27 cellular contexts compared by ENCODE assay signal in the genomic region with DNA sequence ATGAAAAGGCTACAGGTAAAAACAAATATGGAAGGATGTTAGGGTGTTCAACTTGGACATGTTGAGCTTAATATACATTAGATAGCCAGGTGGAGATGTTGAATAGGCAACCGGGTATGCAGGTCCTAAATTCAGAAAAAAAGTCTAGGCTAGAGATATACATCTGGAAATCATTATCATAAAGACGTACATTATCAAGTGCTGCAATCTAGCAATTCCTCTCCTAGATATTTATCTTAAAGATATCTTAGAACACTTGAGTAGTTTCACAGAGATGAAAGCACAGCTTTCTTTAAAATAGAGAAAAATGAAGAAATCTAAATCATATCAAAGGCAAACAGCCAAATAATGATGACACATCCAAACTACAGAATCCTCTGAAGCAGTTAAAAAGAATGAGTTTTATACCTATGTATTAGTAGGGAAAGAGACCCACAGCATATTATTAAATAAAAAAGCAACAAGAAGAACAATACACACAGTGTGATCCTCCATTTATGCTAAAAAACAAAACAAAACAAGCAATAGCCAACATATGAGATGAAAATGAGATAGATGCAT. TPM values are rescaled to one million over a fixed set of nuclear protein-coding genes. Genes with fewer than 3 reads are reported as not detected.
DNase-seq lines count a peak whose midpoint lies in the region; ATAC-seq and TF ChIP-seq lines count a peak whose summit lies in the region.
"Had no signal": no experiment of that assay in that cellular context is flagged by ENCODE, and none has a peak within 500 bp of the region (broad histone marks: within the 10 kb centered on the region; RNA-seq: fewer than 3 reads in every experiment).

No MANE protein-coding gene starts in this region.

- no peak overlapping the region for H3K23ac ChIP-seq in IMR-90 (ENCODE audit: low read depth, low read length)

- no TSS peak for BruUV-seq in IMR-90 (replicated peaks; lab: Mats Ljungman, UMichigan)

- POLR2A ChIA-PET in IMR-90 (lab: Charles Lee; ENCODE audit: unreplicated experiment): no interaction called here
- POLR2A ChIA-PET in naive thymus-derived CD4-positive, alpha-beta T cell (lab: Charles Lee): interaction anchor here (1.5 to 9.7 kb wide), 2 partner anchors 19 to 50 kb away, joined by 6 to 238 read pairs; a partner anchor contains a TSS

- H3K27me3 ChIP-seq in IMR-90 (ENCODE audit: control insufficient read depth, insufficient read depth, low read length) (no peaks in the 10 kb centered on the region), upper lobe of right lung (no peaks in the 10 kb centered on the region)
- no peaks in the 10 kb centered on the region for H3K27me3 ChIP-seq in naive thymus-derived CD4-positive, alpha-beta T cell (ENCODE audit: control insufficient read depth in 2 of 2, insufficient read depth in 2 of 2, low read length in 2 of 2)
- H3K27me3 ChIP-seq: foreskin keratinocyte had no signal

- no peak overlapping the region for H2AFZ ChIP-seq in IMR-90 (replicated peaks; ENCODE audit: low read length, poor library complexity)

- H2BK20ac ChIP-seq in IMR-90 (ENCODE audit: low read depth, low read length): no peak overlapping the region

- no CpG with 5 or more reads among the region's 2 CpGs for WGBS in IMR-90 (ENCODE audit: extremely low coverage in 2 of 2, insufficient read length in 1 of 2), 2 experiments

- H3K4me3 Mint-ChIP-seq in T-helper 2 cell treated with Interferon-gamma antibody and Interleukin-4, amounts not matched to agents 5 μg/mL and 100 μg/mL, for 36 hours: peak overlapping the region; percentile 3
- H3K4me3 Mint-ChIP-seq in activated T-helper 2 cell treated with anti-CD3 and anti-CD28 coated beads, Interferon-gamma antibody, Interleukin-2, Interleukin-4, amounts not matched to agents 10 μg/mL and 5 μg/mL and 100 μg/mL, durations not matched to agents 14 hours and 24 hours and 36 hours (ENCODE audit: low read depth): peak overlapping the region; percentile 2
- peak overlapping the region in 2 of 10 donors; percentile 5 to 47 for H3K4me3 Mint-ChIP-seq in naive thymus-derived CD4-positive, alpha-beta T cell
- H3K4me3 Mint-ChIP-seq: activated CD4-positive, alpha-beta T cell treated with anti-CD3 and anti-CD28 coated beads, Interleukin-2, amount 10 ng/mL, durations not matched to agents 24 days and 14 days; B cell had no signal

- peaks cover 7% of the 10 kb centered on the region for H3K36me3 ChIP-seq in IMR-90 (ENCODE audit: control insufficient read depth, insufficient read depth, low read length)
- H3K36me3 ChIP-seq in naive thymus-derived CD4-positive, alpha-beta T cell (ENCODE audit: control insufficient read depth in 2 of 3, insufficient read depth in 3 of 3, low read length in 3 of 3): peaks cover 0 to 20% (median 11%) of the 10 kb centered on the region in 3 experiments
- peaks cover 41% of the 10 kb centered on the region for H3K36me3 ChIP-seq in upper lobe of right lung
- H3K36me3 ChIP-seq: thoracic aorta had no signal

- dilution Hi-C loops in IMR-90 (cut with HindIII; ENCODE audit: low sequenced_read_pairs, unreplicated experiment): no loop called here

- CTCF ChIA-PET in IMR-90 (lab: Yijun Ruan, JAX): no interaction called here
- CTCF ChIA-PET in naive thymus-derived CD4-positive, alpha-beta T cell (lab: Charles Lee): no interaction called here

- no peaks in the 10 kb centered on the region for H3K9me1 ChIP-seq in IMR-90 (ENCODE audit: insufficient read depth, low read length)

- no peak overlapping the region for H2BK5ac ChIP-seq in IMR-90 (ENCODE audit: low read depth, low read length, poor library complexity, severe bottlenecking)

- H3K4me1 ChIP-seq in IMR-90 (ENCODE audit: control insufficient read depth, insufficient read depth, low read length): no peaks in the 10 kb centered on the region
- peaks cover 5 to 12% of the 10 kb centered on the region in 2 donors for H3K4me1 ChIP-seq in naive thymus-derived CD4-positive, alpha-beta T cell (ENCODE audit: control insufficient read depth in 2 of 2, insufficient read depth in 2 of 2, low read length in 2 of 2)
- peaks cover 19% of the 10 kb centered on the region for H3K4me1 ChIP-seq in upper lobe of right lung
- H3K4me1 ChIP-seq: Caco-2 had no signal

- no peak overlapping the region for H3K18ac ChIP-seq in IMR-90 (ENCODE audit: low read depth, low read length)

- H2AK9ac ChIP-seq in IMR-90 (replicated peaks; ENCODE audit: low read depth, low read length, poor library complexity): no peak overlapping the region

- H3K27me3 Mint-ChIP-seq in T-helper 2 cell treated with Interferon-gamma antibody and Interleukin-4, amounts not matched to agents 5 μg/mL and 100 μg/mL, for 36 hours (ENCODE audit: low read depth): peaks cover 3% of the 10 kb centered on the region
- no peaks in the 10 kb centered on the region for H3K27me3 Mint-ChIP-seq in activated T-helper 2 cell treated with anti-CD3 and anti-CD28 coated beads, Interferon-gamma antibody, Interleukin-2, Interleukin-4, amounts not matched to agents 10 μg/mL and 5 μg/mL and 100 μg/mL, durations not matched to agents 14 hours and 24 hours and 36 hours (ENCODE audit: low read depth)
- no peaks in the 10 kb centered on the region for H3K27me3 Mint-ChIP-seq in naive thymus-derived CD4-positive, alpha-beta T cell
- H3K27me3 Mint-ChIP-seq: activated CD4-positive, alpha-beta T cell treated with anti-CD3 and anti-CD28 coated beads, Interleukin-2, amount 10 ng/mL, durations not matched to agents 24 days and 14 days; B cell had no signal

- no peak overlapping the region for H3K14ac ChIP-seq in IMR-90 (replicated peaks; ENCODE audit: low read depth, low read length)

- no peak overlapping the region for H2AK5ac ChIP-seq in IMR-90 (ENCODE audit: low read depth, low read length)

- no peak overlapping the region for H3K27ac ChIP-seq in IMR-90 (ENCODE audit: insufficient read depth, low read length)
- no peak overlapping the region for H3K27ac ChIP-seq in naive thymus-derived CD4-positive, alpha-beta T cell (ENCODE audit: low read depth, low read length)
- H3K27ac ChIP-seq in upper lobe of right lung: no peak overlapping the region
- H3K27ac ChIP-seq: foreskin keratinocyte, skin epidermis, thoracic aorta had no signal

- ATAC-seq in IMR-90 (ENCODE audit: low read depth): no peak
- no peak for ATAC-seq in naive thymus-derived CD4-positive, alpha-beta T cell
- no peak for ATAC-seq in upper lobe of right lung
- ATAC-seq in HG02840 (IDR thresholded peaks at IDR 0.05; ENCODE audit: low FRiP score, unreplicated experiment): no peak
- ATAC-seq: activated naive CD4-positive, alpha-beta T cell treated with anti-CD3 and anti-CD28 coated beads, Interleukin-2, amount 50 U/mL, for 72 hours; foreskin keratinocyte; left ventricle myocardium superior had no signal

- H3K79me1 ChIP-seq in IMR-90 (ENCODE audit: low read depth in 1 of 2, low read length in 2 of 2): peaks cover 14% of the 10 kb centered on the region in 2 experiments; a peak in 1 of 4 replicates

- TF ChIP-seq POLR2A in IMR-90 (IDR thresholded peaks at IDR 0.05; ENCODE audit: low read depth, low read length): no peak

- no peak overlapping the region for H3K9ac ChIP-seq in IMR-90 (ENCODE audit: low read depth, low read length)

- H4K20me1 ChIP-seq in IMR-90 (ENCODE audit: insufficient read depth, low read length): no peaks in the 10 kb centered on the region

- no peak overlapping the region for H4K8ac ChIP-seq in IMR-90 (ENCODE audit: low read depth in 2 of 2, low read length in 2 of 2)

- intact Hi-C loops in IMR-90 (cut with micrococcal nuclease) (no loop called here), upper lobe of right lung (cut with DNase I) (no loop called here)
- intact Hi-C loops in activated T-helper 2 cell treated with anti-CD3 and anti-CD28 coated beads, Interferon-gamma antibody, Interleukin-2, Interleukin-4, amounts not matched to agents 10 μg/mL and 5 μg/mL and 100 μg/mL, durations not matched to agents 14 hours and 24 hours and 36 hours (cut with micrococcal nuclease): no loop called here
- intact Hi-C loops in naive thymus-derived CD4-positive, alpha-beta T cell (cut with micrococcal nuclease): loop anchor here in 1 of 2 donors (1.0 kb wide), 1 partner anchor 9 kb away; no protein-coding TSS in a partner anchor

- DNase-seq in T-helper 2 cell treated with Interferon-gamma antibody and Interleukin-4, amounts not matched to agents 5 μg/mL and 100 μg/mL, for 36 hours (ENCODE audit: low spot score): no peak
- DNase-seq in T-helper 2 cell: no peak
- no peak for DNase-seq in IMR-90
- no peak for DNase-seq in activated T-helper 2 cell treated with anti-CD3 and anti-CD28 coated beads, Interferon-gamma antibody, Interleukin-2, Interleukin-4, amounts not matched to agents 10 μg/mL and 5 μg/mL and 100 μg/mL, durations not matched to agents 14 hours and 24 hours and 36 hours (ENCODE audit: low spot score)
- no peak for DNase-seq in naive thymus-derived CD4-positive, alpha-beta T cell
- no peak for DNase-seq in DMS79 treated with DMSO at 0.1 percent for 48 hours (lab: John Stamatoyannopoulos, UW)
- DNase-seq in upper lobe of right lung: no peak
- DNase-seq: 8988T; activated CD4-positive, alpha-beta T cell treated with anti-CD3 and anti-CD28 coated beads, Interleukin-2, amount 10 ng/mL, durations not matched to agents 24 days and 14 days; Caco-2; cerebellar nuclear complex; DND-41; effector CD8-positive, alpha-beta T cell; foreskin keratinocyte; GOT3; hippocampal formation; left ventricle myocardium superior; NCI-H1092 treated with DMSO at 0.1 percent for 48 hours; NCI-H1930; NCI-H774; stimulated activated CD4-positive, alpha-beta T cell treated with anti-CD3 and anti-CD28 coated beads, Interleukin-1b, Interleukin-23, amount 100 ng/mL, for 48 hours; SW 1271 had no signal

- H4K91ac ChIP-seq in IMR-90 (ENCODE audit: insufficient read depth, low read depth, low read length): no peak overlapping the region

- no peak overlapping the region for H3K4me3 ChIP-seq in IMR-90 (ENCODE audit: insufficient read depth, low read depth, low read length)
- no peak overlapping the region for H3K4me3 ChIP-seq in naive thymus-derived CD4-positive, alpha-beta T cell (ENCODE audit: low read length)
- no peak overlapping the region for H3K4me3 ChIP-seq in upper lobe of right lung
- H3K4me3 ChIP-seq: skin epidermis, thoracic aorta had no signal

- no peak overlapping the region for H3K4me2 ChIP-seq in IMR-90 (ENCODE audit: low read depth, low read length)

- H3K4me1 Mint-ChIP-seq in T-helper 2 cell treated with Interferon-gamma antibody and Interleukin-4, amounts not matched to agents 5 μg/mL and 100 μg/mL, for 36 hours (ENCODE audit: low read depth): peaks cover 31% of the 10 kb centered on the region
- H3K4me1 Mint-ChIP-seq in activated T-helper 2 cell treated with anti-CD3 and anti-CD28 coated beads, Interferon-gamma antibody, Interleukin-2, Interleukin-4, amounts not matched to agents 10 μg/mL and 5 μg/mL and 100 μg/mL, durations not matched to agents 14 hours and 24 hours and 36 hours (ENCODE audit: low read depth): peaks cover 28% of the 10 kb centered on the region
- peaks cover 19 to 56% (median 47%) of the 10 kb centered on the region in 7 donors for H3K4me1 Mint-ChIP-seq in naive thymus-derived CD4-positive, alpha-beta T cell

- no peak overlapping the region for H2BK120ac ChIP-seq in IMR-90 (ENCODE audit: low read depth, low read length)

- no peak overlapping the region for H4K5ac ChIP-seq in IMR-90 (ENCODE audit: low read depth, low read length)

- H3K4ac ChIP-seq in IMR-90 (ENCODE audit: low read depth, low read length): no peak overlapping the region

- in situ Hi-C loops in IMR-90 (cut with MboI; ENCODE audit: low sequenced_read_pairs): no loop called here

- no peak overlapping the region for H2BK15ac ChIP-seq in IMR-90 (ENCODE audit: low read depth, low read length)

- no peak for TF ChIP-seq RAD21 in IMR-90 (IDR thresholded peaks at IDR 0.05; ENCODE audit: low read length)

- no peaks in the 10 kb centered on the region for H3K9me3 ChIP-seq in IMR-90 (ENCODE audit: control insufficient read depth, insufficient read depth, low read length)
- H3K9me3 ChIP-seq in naive thymus-derived CD4-positive, alpha-beta T cell (ENCODE audit: control insufficient read depth in 2 of 3, low read length in 3 of 3): no peaks in the 10 kb centered on the region
- no peaks in the 10 kb centered on the region for H3K9me3 ChIP-seq in upper lobe of right lung
- H3K9me3 ChIP-seq: Caco-2, thoracic aorta had no signal

- no peak overlapping the region for H3K56ac ChIP-seq in IMR-90 (ENCODE audit: extremely low read depth, insufficient read depth, low read length)

- peaks cover 38% of the 10 kb centered on the region for H3K36me3 Mint-ChIP-seq in T-helper 2 cell treated with Interferon-gamma antibody and Interleukin-4, amounts not matched to agents 5 μg/mL and 100 μg/mL, for 36 hours (ENCODE audit: low read depth)
- H3K36me3 Mint-ChIP-seq in activated T-helper 2 cell treated with anti-CD3 and anti-CD28 coated beads, Interferon-gamma antibody, Interleukin-2, Interleukin-4, amounts not matched to agents 10 μg/mL and 5 μg/mL and 100 μg/mL, durations not matched to agents 14 hours and 24 hours and 36 hours (ENCODE audit: low read depth): peaks cover 49% of the 10 kb centered on the region
- peaks cover 9 to 30% (median 23%) of the 10 kb centered on the region in 5 donors for H3K36me3 Mint-ChIP-seq in naive thymus-derived CD4-positive, alpha-beta T cell

- H3K27ac Mint-ChIP-seq in T-helper 2 cell treated with Interferon-gamma antibody and Interleukin-4, amounts not matched to agents 5 μg/mL and 100 μg/mL, for 36 hours: peak overlapping the region; percentile 35
- H3K27ac Mint-ChIP-seq in activated T-helper 2 cell treated with anti-CD3 and anti-CD28 coated beads, Interferon-gamma antibody, Interleukin-2, Interleukin-4, amounts not matched to agents 10 μg/mL and 5 μg/mL and 100 μg/mL, durations not matched to agents 14 hours and 24 hours and 36 hours: peak overlapping the region; percentile 40
- H3K27ac Mint-ChIP-seq in naive thymus-derived CD4-positive, alpha-beta T cell: peak overlapping the region in 5 of 9 donors; percentile 21 to 53 (median 41)
- H3K27ac Mint-ChIP-seq: activated CD4-positive, alpha-beta T cell treated with anti-CD3 and anti-CD28 coated beads, Interleukin-2, amount 10 ng/mL, durations not matched to agents 24 days and 14 days; B cell had no signal

- TF ChIP-seq CTCF in IMR-90 (conservative IDR thresholded peaks at IDR 0.05; ENCODE audit: low read depth, low read length): no peak
- TF ChIP-seq CTCF in upper lobe of right lung (IDR thresholded peaks at IDR 0.05): no peak

- H3K9me3 Mint-ChIP-seq in T-helper 2 cell treated with Interferon-gamma antibody and Interleukin-4, amounts not matched to agents 5 μg/mL and 100 μg/mL, for 36 hours: no peaks in the 10 kb centered on the region
- no peaks in the 10 kb centered on the region for H3K9me3 Mint-ChIP-seq in activated T-helper 2 cell treated with anti-CD3 and anti-CD28 coated beads, Interferon-gamma antibody, Interleukin-2, Interleukin-4, amounts not matched to agents 10 μg/mL and 5 μg/mL and 100 μg/mL, durations not matched to agents 14 hours and 24 hours and 36 hours
- peaks cover 0 to 6% (median 0%) of the 10 kb centered on the region in 11 donors for H3K9me3 Mint-ChIP-seq in naive thymus-derived CD4-positive, alpha-beta T cell
- H3K9me3 Mint-ChIP-seq: activated CD4-positive, alpha-beta T cell treated with anti-CD3 and anti-CD28 coated beads, Interleukin-2, amount 10 ng/mL, durations not matched to agents 24 days and 14 days; activated naive CD4-positive, alpha-beta T cell treated with anti-CD3 and anti-CD28 coated beads, Interleukin-2, amount 50 U/mL, for 72 hours had no signal

RNA-seq across cellular contexts. Expression of a gene that starts 3.8 kb away (rescaled TPM):
- total RNA-seq in IMR-90 (2012; rRNA removed): 3.0 and 4.2 TPM in 2 replicates
- polyA plus RNA-seq in IMR-90 (2012; rRNA removed): 3.1 and 3.5 TPM in 2 replicates
- polyA plus RNA-seq in IMR-90 (2012; cell fraction: cytosol; rRNA removed): 1.1 TPM in 2 replicates
- polyA plus RNA-seq in IMR-90 (2012; cell fraction: nucleus; rRNA removed; ENCODE audit: low replicate concordance): 0.58 and 4.5 TPM in 2 replicates
- 39.6 and 48.0 TPM in 2 replicates for total RNA-seq in activated T-helper 2 cell treated with anti-CD3 and anti-CD28 coated beads, Interferon-gamma antibody, Interleukin-2, Interleukin-4, amounts not matched to agents 10 μg/mL and 5 μg/mL and 100 μg/mL, durations not matched to agents 14 hours and 24 hours and 36 hours
- 10 to 100 TPM; 17.9 to 34.0 (median 27.1) TPM for total RNA-seq in naive thymus-derived CD4-positive, alpha-beta T cell
- 10 to 100 TPM; 58.8 to 62.8 TPM for polyA plus RNA-seq in naive thymus-derived CD4-positive, alpha-beta T cell
- total RNA-seq in upper lobe of right lung: 21.8 TPM

RNA-seq across cellular contexts. Expression of a gene that starts 4.3 kb away (rescaled TPM):
- total RNA-seq in IMR-90 (2012; rRNA removed) (24.6 and 30.3 TPM in 2 replicates), upper lobe of right lung (1.6 TPM)
- 10.6 and 13.0 TPM in 2 replicates for polyA plus RNA-seq in IMR-90 (2012; rRNA removed)
- 0.69 and 1.2 TPM in 2 replicates for polyA plus RNA-seq in IMR-90 (2012; cell fraction: cytosol; rRNA removed)
- polyA plus RNA-seq in IMR-90 (2012; cell fraction: nucleus; rRNA removed; ENCODE audit: low replicate concordance): 0.32 and 2.6 TPM in 2 replicates
- total RNA-seq in activated T-helper 2 cell treated with anti-CD3 and anti-CD28 coated beads, Interferon-gamma antibody, Interleukin-2, Interleukin-4, amounts not matched to agents 10 μg/mL and 5 μg/mL and 100 μg/mL, durations not matched to agents 14 hours and 24 hours and 36 hours: 39.3 and 40.3 TPM in 2 replicates
- total RNA-seq in naive thymus-derived CD4-positive, alpha-beta T cell: 10 to 100 TPM in 1 of 5 experiments, under 1 TPM in 3, not detected in 1; 0.37 to 34.0 (median 0.55) TPM
- polyA plus RNA-seq in naive thymus-derived CD4-positive, alpha-beta T cell: not detected

RNA-seq across cellular contexts. Expression of a gene that starts 18.7 kb away (rescaled TPM):
- total RNA-seq in IMR-90 (2012; rRNA removed) (380 and 382 TPM in 2 replicates), upper lobe of right lung (118 TPM)
- polyA plus RNA-seq in IMR-90 (2012; rRNA removed): 56.2 and 72.0 TPM in 2 replicates
- 24.9 and 31.6 TPM in 2 replicates for polyA plus RNA-seq in IMR-90 (2012; cell fraction: cytosol; rRNA removed)
- 21.8 and 55.4 TPM in 2 replicates for polyA plus RNA-seq in IMR-90 (2012; cell fraction: nucleus; rRNA removed; ENCODE audit: low replicate concordance)
- total RNA-seq in activated T-helper 2 cell treated with anti-CD3 and anti-CD28 coated beads, Interferon-gamma antibody, Interleukin-2, Interleukin-4, amounts not matched to agents 10 μg/mL and 5 μg/mL and 100 μg/mL, durations not matched to agents 14 hours and 24 hours and 36 hours: 87.8 and 89.4 TPM in 2 replicates
- total RNA-seq in naive thymus-derived CD4-positive, alpha-beta T cell: 100 to 1,000 TPM in 3 of 5 experiments, 10 to 100 TPM in 2; 86.0 to 150 (median 116) TPM
- polyA plus RNA-seq in naive thymus-derived CD4-positive, alpha-beta T cell: 100 to 1,000 TPM; 143 to 154 TPM

RNA-seq across cellular contexts. Expression of a gene that starts 49.3 kb away (rescaled TPM):
- total RNA-seq in IMR-90 (2012; rRNA removed) (80.3 and 107 TPM in 2 replicates), upper lobe of right lung (61.7 TPM)
- 29.9 and 41.7 TPM in 2 replicates for polyA plus RNA-seq in IMR-90 (2012; rRNA removed)
- polyA plus RNA-seq in IMR-90 (2012; cell fraction: cytosol; rRNA removed): 8.1 and 11.3 TPM in 2 replicates
- polyA plus RNA-seq in IMR-90 (2012; cell fraction: nucleus; rRNA removed; ENCODE audit: low replicate concordance): 3.3 and 19.1 TPM in 2 replicates
- 93.2 and 98.9 TPM in 2 replicates for total RNA-seq in activated T-helper 2 cell treated with anti-CD3 and anti-CD28 coated beads, Interferon-gamma antibody, Interleukin-2, Interleukin-4, amounts not matched to agents 10 μg/mL and 5 μg/mL and 100 μg/mL, durations not matched to agents 14 hours and 24 hours and 36 hours
- total RNA-seq in naive thymus-derived CD4-positive, alpha-beta T cell: 100 to 1,000 TPM in 3 of 5 experiments, 10 to 100 TPM in 2; 47.7 to 127 (median 112) TPM
- 100 to 1,000 TPM; 231 to 322 TPM for polyA plus RNA-seq in naive thymus-derived CD4-positive, alpha-beta T cell
